13 cellular contexts compared by ENCODE assay signal in the genomic region with DNA sequence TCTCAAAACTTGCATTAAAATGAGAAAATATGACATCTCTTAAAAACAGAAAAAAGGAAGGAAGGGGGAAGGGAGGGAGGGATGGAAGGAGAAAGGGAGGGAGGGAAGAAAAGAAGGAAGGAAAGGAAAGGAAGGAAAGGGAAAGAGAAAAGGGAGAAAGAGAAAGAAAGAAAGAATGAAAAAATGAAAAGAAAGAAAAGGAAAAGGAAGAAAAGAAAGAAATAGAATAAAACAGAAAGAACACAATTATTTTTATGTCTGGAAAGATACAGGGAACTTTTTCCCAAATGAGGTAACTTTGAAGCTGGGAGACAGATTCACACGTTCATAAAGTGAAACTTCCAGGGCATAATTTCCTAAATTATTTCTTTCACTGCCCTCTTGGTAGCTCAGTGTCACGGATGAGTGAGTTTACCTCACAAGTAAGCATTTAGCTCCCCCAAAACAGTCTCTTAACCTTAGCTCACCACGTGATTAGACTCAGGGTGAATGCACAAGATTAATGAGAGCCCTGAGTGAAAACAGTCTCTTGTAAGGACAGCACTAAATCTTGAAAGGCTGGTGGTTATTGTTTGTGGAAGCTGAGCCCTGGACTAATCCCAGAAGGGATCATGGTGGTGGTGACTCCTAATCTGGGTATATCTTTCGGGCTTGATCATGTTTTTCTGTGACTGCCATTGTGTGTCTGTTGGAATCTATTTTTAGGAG.
DNase-seq lines count a peak whose midpoint lies in the region; ATAC-seq, FAIRE-seq and TF ChIP-seq lines count a peak whose summit lies in the region.
"Had no signal": no experiment of that assay in that cellular context is flagged by ENCODE, and none has a peak within 500 bp of the region (broad histone marks: within the 10 kb centered on the region; RNA-seq: fewer than 3 reads in every experiment).

No MANE protein-coding gene starts in this region.

- no peak overlapping the region for H3K14ac ChIP-seq in H1 (ENCODE audit: insufficient read length)

- DNase-seq in NCI-H2107 treated with DMSO at 0.1 percent for 48 hours (lab: John Stamatoyannopoulos, UW; ENCODE audit: unreplicated experiment) (peak; percentile 63), NCI-H2107 (lab: John Stamatoyannopoulos, UW) (no peak), MV-4-11 (lab: John Stamatoyannopoulos, UW) (peak; percentile 8), H1 (ENCODE audit: low read depth in 1 of 2, low spot score in 2 of 2) (no peak), thoracic aorta (ENCODE audit: low spot score) (no peak), HT-29 (ENCODE audit: low spot score) (no peak), nucleus accumbens (lab: John Stamatoyannopoulos, UW) (no peak)
- DNase-seq: activated gamma-delta T cell treated with Interleukin-2 at 50 U/mL for 16 hours, esophagus squamous epithelium, NCI-H1694, T-helper 17 cell had no signal

- H3K9ac ChIP-seq in H1 (replicated peaks in 1 of 4; ENCODE audit: extremely low read depth in 1 of 4, low read depth in 3 of 4, low read length in 3 of 4), result no peak overlapping the region

- peak overlapping the region; percentile 5; the same call in 1 of the 2 replicates for H2BK20ac ChIP-seq in H1 (ENCODE audit: low read length)

- H3K23ac ChIP-seq in H1 (ENCODE audit: insufficient read length), result no peak overlapping the region

- TF ChIP-seq RAD21 in H1 (IDR thresholded peaks at IDR 0.05 in 1 of 2, conservative IDR thresholded peaks at IDR 0.05 in 1 of 2; ENCODE audit: low read depth in 2 of 2, low read length in 2 of 2), result no peak

- H4K8ac ChIP-seq in H1 (ENCODE audit: extremely low read depth, insufficient read depth, low read length), result no peak overlapping the region

- H3K27me3 ChIP-seq in H1 (replicated peaks in 1 of 4; ENCODE audit: control insufficient read depth in 3 of 4, extremely low read depth in 1 of 4, insufficient read depth in 3 of 4, low read length in 3 of 4) (no peaks in the 10 kb centered on the region), thoracic aorta (replicated peaks; ENCODE audit: insufficient read depth) (no peaks in the 10 kb centered on the region)
- H3K27me3 ChIP-seq: esophagus squamous epithelium had no signal

- no peaks in the 10 kb centered on the region for H3K23me2 ChIP-seq in H1 (ENCODE audit: low read depth, low read length)

- H4K91ac ChIP-seq in H1 (replicated peaks; ENCODE audit: insufficient read length, low read length), result no peak overlapping the region

- H2AFZ ChIP-seq in H1 (ENCODE audit: low read length), result peak overlapping the region; percentile 99

- no peaks in the 10 kb centered on the region; a peak in 1 of 8 replicates for H3K36me3 ChIP-seq in H1 (ENCODE audit: control insufficient read depth in 2 of 4, insufficient read depth in 4 of 4, low read length in 3 of 4)
- no peaks in the 10 kb centered on the region for H3K36me3 ChIP-seq in thoracic aorta
- H3K36me3 ChIP-seq: esophagus squamous epithelium had no signal

- no peak overlapping the region for H3K56ac ChIP-seq in H1 (replicated peaks; ENCODE audit: insufficient read length, low read depth, low read length)

- H2AK5ac ChIP-seq in H1 (ENCODE audit: low read depth, low read length), result no peak overlapping the region

- H2BK12ac ChIP-seq in H1 (ENCODE audit: low read depth, low read length), result no peak overlapping the region

- H3K9me3 ChIP-seq in H1 (ENCODE audit: insufficient read depth in 2 of 2, low read depth in 1 of 2, low read length in 1 of 2), result no peaks in the 10 kb centered on the region
- H3K9me3 ChIP-seq in thoracic aorta, result no peaks in the 10 kb centered on the region
- H3K9me3 ChIP-seq: A549, esophagus squamous epithelium had no signal

- H2BK15ac ChIP-seq in H1 (ENCODE audit: low read length), result no peak overlapping the region

- TF ChIP-seq CTCF in H1 (IDR thresholded peaks at IDR 0.05; ENCODE audit: control extremely low read depth in 1 of 3, insufficient read depth in 1 of 3, low read depth in 1 of 3, low read length in 3 of 3), result no peak
- TF ChIP-seq CTCF in thoracic aorta (IDR thresholded peaks at IDR 0.05), result no peak

- POLR2A ChIA-PET in H1 (lab: Charles Lee; ENCODE audit: partially characterized antibody), result no interaction called here

- H4K5ac ChIP-seq in H1 (ENCODE audit: insufficient read length, low read depth, low read length), result no peak overlapping the region

- H3K18ac ChIP-seq in H1 (ENCODE audit: extremely low read depth, low read length), result no peak overlapping the region

- H3K4me2 ChIP-seq in H1 (ENCODE audit: insufficient read depth in 1 of 2, low read depth in 2 of 2, low read length in 2 of 2), result no peak overlapping the region
- H3K4me2 ChIP-seq: A549 had no signal

- H3K79me2 ChIP-seq in H1 (ENCODE audit: control insufficient read depth in 1 of 2, insufficient read depth in 2 of 2, low read length in 2 of 2), result no peaks in the 10 kb centered on the region

- no peak overlapping the region for H3K27ac ChIP-seq in H1 (ENCODE audit: low read depth, low read length)
- peak overlapping the region in 1 of 2 donors; percentile 4 for H3K27ac ChIP-seq in thoracic aorta
- H3K27ac ChIP-seq: A549 had no signal

- H3K4me3 ChIP-seq in H1 (ENCODE audit: extremely low read depth in 1 of 4, insufficient read depth in 2 of 4, low read depth in 3 of 4, low read length in 4 of 4) (no peak overlapping the region), thoracic aorta (peak overlapping the region; percentile 61)
- H3K4me3 ChIP-seq: A549, esophagus squamous epithelium had no signal

- WGBS in H1 (ENCODE audit: extremely low coverage in 1 of 2, insufficient coverage in 1 of 2, insufficient read length in 1 of 2, insufficient replicate concordance in 2 of 2, low coverage in 1 of 2, low lambda C conversion rate in 2 of 2, missing lambda C conversion rate in 1 of 2), 2 experiments, result 73% methylated on average over 4 of the region's 4 CpGs; no CpG with 5 or more reads in 1 of the 2 experiments

- ATAC-seq in thoracic aorta (ENCODE audit: insufficient number of reproducible peaks, low FRiP score, low read depth) (no peak), HG02938 (IDR thresholded peaks at IDR 0.05; ENCODE audit: unreplicated experiment) (no peak)
- ATAC-seq: A549, T-helper 17 cell had no signal

- H4K20me1 ChIP-seq in H1 (replicated peaks in 1 of 2; ENCODE audit: control insufficient read depth in 1 of 2, insufficient read depth in 2 of 2, low read length in 2 of 2), result no peaks in the 10 kb centered on the region

- H3K79me1 ChIP-seq in H1 (ENCODE audit: low read depth, low read length), result no peaks in the 10 kb centered on the region

- H3K4ac ChIP-seq in H1 (replicated peaks; ENCODE audit: insufficient read length, low read depth, low read length), result no peak overlapping the region

- H2BK120ac ChIP-seq in H1 (replicated peaks; ENCODE audit: low read depth, low read length), result no peak overlapping the region

- TF ChIP-seq EP300 in H1 (IDR thresholded peaks at IDR 0.05; ENCODE audit: borderline replicate concordance in 1 of 2, low read depth in 2 of 2, low read length in 2 of 2), result no peak

- H3K4me1 ChIP-seq in H1 (replicated peaks in 1 of 4; ENCODE audit: control insufficient read depth in 3 of 4, insufficient read depth in 4 of 4, low read length in 3 of 4), result peaks cover 0 to 4% (median 2%) of the 10 kb centered on the region in 4 experiments; a peak in 2 of 7 replicates
- peaks cover 9 to 39% of the 10 kb centered on the region in 2 donors for H3K4me1 ChIP-seq in thoracic aorta (ENCODE audit: control insufficient read depth in 1 of 2, low read depth in 2 of 2)
- H3K4me1 ChIP-seq: A549 had no signal

- H2BK5ac ChIP-seq in H1 (ENCODE audit: low read depth, low read length), result no peak overlapping the region

- CTCF ChIA-PET in H1 (lab: Charles Lee; ENCODE audit: partially characterized antibody), result interaction anchor here (2.0 kb wide), 1 partner anchor 10 kb away, joined by 6 read pairs; no protein-coding TSS in a partner anchor

- FAIRE-seq in H1 (lab: Jason Lieb, UNC), result no peak
- FAIRE-seq: A549 had no signal

- no peak for TF ChIP-seq POLR2A in H1 (IDR thresholded peaks at IDR 0.05; ENCODE audit: control extremely low read depth in 1 of 2, low read depth in 2 of 2, low read length in 2 of 2)

TF ChIP-seq in H1, 55 proteins besides CTCF, POLR2A, EP300 and RAD21:
- TF ChIP-seq JUN (IDR thresholded peaks at IDR 0.05; ENCODE audit: low read depth, low read length), result no peak
- TF ChIP-seq PHF8 (conservative IDR thresholded peaks at IDR 0.05; ENCODE audit: low read depth, low read length), result no peak
- no peak for TF ChIP-seq BRCA1 (IDR thresholded peaks at IDR 0.05; ENCODE audit: low read depth, low read length)
- TF ChIP-seq CHD2 (IDR thresholded peaks at IDR 0.05; ENCODE audit: low read length), result no peak
- TF ChIP-seq RXRA (IDR thresholded peaks at IDR 0.05; ENCODE audit: insufficient read depth, low read depth, low read length), result no peak
- TF ChIP-seq SIRT6 (IDR thresholded peaks at IDR 0.05; ENCODE audit: low read length), result no peak
- no peak for TF ChIP-seq HDAC2 (IDR thresholded peaks at IDR 0.05; ENCODE audit: borderline replicate concordance in 1 of 2, low read depth in 2 of 2, low read length in 2 of 2)
- TF ChIP-seq CHD1 (IDR thresholded peaks at IDR 0.05; ENCODE audit: low read depth, low read length), result no peak
- no peak for TF ChIP-seq ZNF274 (IDR thresholded peaks at IDR 0.05; ENCODE audit: borderline replicate concordance, extremely low read depth, low read length)
- no peak for TF ChIP-seq TCF12 (IDR thresholded peaks at IDR 0.05; ENCODE audit: low read depth, low read length)
- TF ChIP-seq USF2 (IDR thresholded peaks at IDR 0.05; ENCODE audit: low read length), result no peak
- TF ChIP-seq MAFK (IDR thresholded peaks at IDR 0.05; ENCODE audit: low read depth, low read length), result no peak
- TF ChIP-seq SUZ12 (IDR thresholded peaks at IDR 0.05; ENCODE audit: low read length), result no peak
- no peak for TF ChIP-seq SP1 (IDR thresholded peaks at IDR 0.05; ENCODE audit: low read depth, low read length)
- no peak for TF ChIP-seq NANOG (IDR thresholded peaks at IDR 0.05; ENCODE audit: insufficient read depth, low read depth, low read length, poor library complexity, severe bottlenecking)

Comparison
In these comparisons a context has a peak if more than half of its experiments do, and no peak if none do; other contexts are left out.
1. DNase-seq: peak in NCI-H2107 treated with DMSO at 0.1 percent for 48 hours (single experiment) and MV-4-11 (single experiment); none in NCI-H2107 (single experiment), H1 (0 of 2), thoracic aorta (single experiment), HT-29 (single experiment) and nucleus accumbens (0 of 56).